In the genomic region with DNA sequence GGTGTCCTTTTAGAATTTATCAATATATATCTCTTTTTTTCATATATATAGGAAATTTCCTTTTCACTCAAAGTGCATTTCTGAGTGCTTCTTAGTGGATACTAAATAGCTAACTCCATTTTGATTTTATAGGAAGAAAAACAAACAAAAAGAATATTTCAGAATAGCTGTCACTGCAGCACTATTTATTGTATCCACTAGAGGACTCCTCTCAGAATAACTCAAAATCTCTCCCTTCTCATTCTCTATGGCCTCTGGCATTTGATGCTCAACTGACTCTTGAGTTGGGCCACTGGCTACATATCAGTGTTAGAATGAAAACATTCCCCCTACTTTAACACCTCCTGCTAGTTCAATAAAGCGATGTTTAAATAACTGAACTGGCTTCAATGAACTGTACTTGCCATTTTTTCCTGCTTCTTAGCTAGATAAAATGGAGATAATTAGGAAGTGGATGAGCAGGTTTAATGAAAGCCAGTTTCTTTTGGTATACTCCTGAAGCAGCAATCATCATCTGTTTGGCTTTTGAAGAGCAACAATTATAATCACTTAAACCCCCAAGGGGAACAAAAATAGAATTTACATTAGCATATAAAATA, we compare ENCODE assay signal across 28 cellular contexts. TPM values are rescaled to one million over a fixed set of nuclear protein-coding genes. Genes with fewer than 3 reads are reported as not detected.
DNase-seq lines count a peak whose midpoint lies in the region; FAIRE-seq and TF ChIP-seq lines count a peak whose summit lies in the region.
"Had no signal": no experiment of that assay in that cellular context is flagged by ENCODE, and none has a peak within 500 bp of the region (broad histone marks: within the 10 kb centered on the region; RNA-seq: fewer than 3 reads in every experiment).

No MANE protein-coding gene starts in this region.

- TF ChIP-seq CTCF in BE2C (IDR thresholded peaks at IDR 0.05; ENCODE audit: low read depth, low read length) (peak; percentile 34; the same call in 1 of the 2 replicates), keratinocyte (optimal IDR thresholded peaks at IDR 0.05 in 1 of 3, IDR thresholded peaks at IDR 0.05 in 1 of 3, conservative IDR thresholded peaks at IDR 0.05 in 1 of 3; ENCODE audit: extremely low read depth in 1 of 3, insufficient read depth in 2 of 3, low read length in 3 of 3) (peak in 2 of 3 experiments; percentile 15 to 40)

- H3K27ac ChIP-seq in Karpas-422 (ENCODE audit: low read length): no peak overlapping the region
- H3K27ac ChIP-seq in keratinocyte (ENCODE audit: control insufficient read depth, insufficient read depth, low read length): no peak overlapping the region
- H3K27ac ChIP-seq: body of pancreas, left lung, ovary, stomach, upper lobe of right lung, WERI-Rb-1 had no signal

- DNase-seq in BE2C (no peak), Karpas-422 (peak; percentile 46), RKO (ENCODE audit: low spot score) (peak; percentile 10), keratinocyte (ENCODE audit: low read depth, low spot score) (no peak), SIG-M5 (lab: John Stamatoyannopoulos, UW) (no peak), NCI-H2107 treated with DMSO at 0.1 percent for 48 hours (lab: John Stamatoyannopoulos, UW; ENCODE audit: unreplicated experiment) (no peak), T1000 (lab: John Stamatoyannopoulos, UW) (no peak)
- DNase-seq in activated naive CD8-positive, alpha-beta T cell treated with anti-CD3 and anti-CD28 coated beads for 36 hours: no peak
- DNase-seq: activated CD8-positive, alpha-beta T cell treated with anti-CD3 and anti-CD28 coated beads, Interleukin-2, amount 10 ng/mL, durations not matched to agents 7 days and 5 days; activated T-cell treated with anti-CD3 and anti-CD28 coated beads, Interleukin-2, amount 50 U/mL, for 48 hours; body of pancreas; foreskin fibroblast; HCEC 1CT; KG1; left lung; NCI-H1105; NCI-H2171; NK-92 treated with Interleukin-12 subunit alpha and Interleukin-12 subunit beta, amount 100 ng/mL, for 24 hours; ovary; stimulated activated CD4-positive, alpha-beta T cell treated with anti-CD3 and anti-CD28 coated beads, Interleukin-2, amount 100 ng/mL, for 24 hours; stomach; upper lobe of right lung; WERI-Rb-1 had no signal

- H3K4me2 ChIP-seq in Karpas-422 (ENCODE audit: low read depth, low read length, poor library complexity, severe bottlenecking): no peak overlapping the region
- no peak overlapping the region for H3K4me2 ChIP-seq in keratinocyte (ENCODE audit: control insufficient read depth, extremely low read depth, insufficient read depth, low read depth, low read length)

- H3K27me3 Mint-ChIP-seq in activated naive CD8-positive, alpha-beta T cell treated with anti-CD3 and anti-CD28 coated beads for 36 hours: no peaks in the 10 kb centered on the region

- H2AFZ ChIP-seq in Karpas-422 (ENCODE audit: low read length) (no peak overlapping the region), keratinocyte (ENCODE audit: control insufficient read depth, low read length) (no peak overlapping the region)

- H3K27me3 ChIP-seq in BE2C: no peaks in the 10 kb centered on the region; the same call in 1 of the 2 replicates
- no peaks in the 10 kb centered on the region for H3K27me3 ChIP-seq in Karpas-422 (ENCODE audit: low read length)
- peaks cover 4% of the 10 kb centered on the region for H3K27me3 ChIP-seq in keratinocyte (ENCODE audit: control insufficient read depth, extremely low read depth, insufficient read depth, low read length)
- H3K27me3 ChIP-seq: body of pancreas, left lung, upper lobe of right lung had no signal

- H3K9me3 ChIP-seq in BE2C (no peaks in the 10 kb centered on the region), Karpas-422 (ENCODE audit: low read length) (no peaks in the 10 kb centered on the region), keratinocyte (ENCODE audit: control insufficient read depth, low read depth, low read length) (no peaks in the 10 kb centered on the region)
- H3K9me3 ChIP-seq: body of pancreas, left lung, ovary, stomach, upper lobe of right lung had no signal

- H3K4me1 ChIP-seq in BE2C: no peaks in the 10 kb centered on the region
- no peaks in the 10 kb centered on the region for H3K4me1 ChIP-seq in Karpas-422 (ENCODE audit: low read length)
- H3K4me1 ChIP-seq in keratinocyte (ENCODE audit: control insufficient read depth, extremely low read depth, insufficient read depth, low read length): no peaks in the 10 kb centered on the region
- H3K4me1 ChIP-seq: body of pancreas, left lung, stomach, upper lobe of right lung had no signal

- H3K27ac Mint-ChIP-seq in activated naive CD8-positive, alpha-beta T cell treated with anti-CD3 and anti-CD28 coated beads for 36 hours: no peak overlapping the region
- H3K27ac Mint-ChIP-seq: activated CD8-positive, alpha-beta T cell treated with anti-CD3 and anti-CD28 coated beads, Interleukin-2, amount 10 ng/mL, durations not matched to agents 7 days and 5 days; activated naive CD4-positive, alpha-beta T cell treated with anti-CD3 and anti-CD28 coated beads, Interleukin-2, amount 50 U/mL, for 72 hours; T-helper 1 cell treated with Interleukin-12 subunit alpha and Interleukin-12 subunit beta and Interleukin-4 antibody, amounts not matched to agents 30 μg/mL and 1 μg/mL, for 36 hours had no signal

- H3K4me3 Mint-ChIP-seq in activated naive CD8-positive, alpha-beta T cell treated with anti-CD3 and anti-CD28 coated beads for 36 hours: no peak overlapping the region
- H3K4me3 Mint-ChIP-seq: activated CD8-positive, alpha-beta T cell treated with anti-CD3 and anti-CD28 coated beads, Interleukin-2, amount 10 ng/mL, durations not matched to agents 7 days and 5 days; T-helper 1 cell treated with Interleukin-12 subunit alpha and Interleukin-12 subunit beta and Interleukin-4 antibody, amounts not matched to agents 30 μg/mL and 1 μg/mL, for 36 hours had no signal

- H4K20me1 ChIP-seq in Karpas-422 (ENCODE audit: insufficient read depth, low read depth, low read length) (no peaks in the 10 kb centered on the region), keratinocyte (ENCODE audit: control insufficient read depth, extremely low read depth, insufficient read depth, low read length) (no peaks in the 10 kb centered on the region)

- no peak overlapping the region for H3K4me3 ChIP-seq in BE2C (ENCODE audit: low read depth, low read length)
- no peak overlapping the region for H3K4me3 ChIP-seq in Karpas-422 (ENCODE audit: low read length)
- no peak overlapping the region for H3K4me3 ChIP-seq in keratinocyte (ENCODE audit: control insufficient read depth in 2 of 3, extremely low read depth in 1 of 3, insufficient read depth in 2 of 3, low read depth in 1 of 3, low read length in 3 of 3)
- H3K4me3 ChIP-seq: body of pancreas, left lung, ovary, stomach, upper lobe of right lung had no signal

- H3K79me2 ChIP-seq in Karpas-422 (ENCODE audit: low read length): no peaks in the 10 kb centered on the region
- no peaks in the 10 kb centered on the region for H3K79me2 ChIP-seq in keratinocyte (ENCODE audit: control insufficient read depth, insufficient read depth, low read length)

- H3K9me3 Mint-ChIP-seq in activated naive CD8-positive, alpha-beta T cell treated with anti-CD3 and anti-CD28 coated beads for 36 hours: no peaks in the 10 kb centered on the region
- H3K9me3 Mint-ChIP-seq: T-helper 1 cell treated with Interleukin-12 subunit alpha and Interleukin-12 subunit beta and Interleukin-4 antibody, amounts not matched to agents 30 μg/mL and 1 μg/mL, for 36 hours had no signal

- no peaks in the 10 kb centered on the region for H3K4me1 Mint-ChIP-seq in activated naive CD8-positive, alpha-beta T cell treated with anti-CD3 and anti-CD28 coated beads for 36 hours

- H3K36me3 ChIP-seq in BE2C (no peaks in the 10 kb centered on the region), Karpas-422 (ENCODE audit: insufficient read depth, low read length) (no peaks in the 10 kb centered on the region), keratinocyte (ENCODE audit: control insufficient read depth in 2 of 2, extremely low read depth in 1 of 2, insufficient read depth in 2 of 2, low read length in 2 of 2) (no peaks in the 10 kb centered on the region)
- H3K36me3 ChIP-seq: left lung, ovary, stomach, upper lobe of right lung, WERI-Rb-1 had no signal

- 0 out of 2 replicates have a peak, but pooled peaks cover 3% of the 10 kb centered on the region for H3K9me2 ChIP-seq in Karpas-422 (replicated peaks; ENCODE audit: insufficient read depth, low read length)

- FAIRE-seq in keratinocyte (lab: Jason Lieb, UNC): no peak
- FAIRE-seq: colon, endothelial cell of umbilical vein had no signal

- no peaks in the 10 kb centered on the region for H3K9me1 ChIP-seq in keratinocyte (ENCODE audit: control insufficient read depth, extremely low read depth, insufficient read depth, low read length)

- dilution Hi-C loops in keratinocyte (cut with MboI; ENCODE audit: extremely low pct_ligation_motif_present, low sequenced_read_pairs): no loop called here

- H3K9ac ChIP-seq in Karpas-422 (ENCODE audit: low read length) (no peak overlapping the region), keratinocyte (ENCODE audit: control insufficient read depth, extremely low read depth, insufficient read depth, low read length) (no peak overlapping the region)

- H3K36me3 Mint-ChIP-seq in activated naive CD8-positive, alpha-beta T cell treated with anti-CD3 and anti-CD28 coated beads for 36 hours: no peaks in the 10 kb centered on the region
- H3K36me3 Mint-ChIP-seq: activated naive CD4-positive, alpha-beta T cell treated with anti-CD3 and anti-CD28 coated beads, Interleukin-2, amount 50 U/mL, for 72 hours had no signal

RNA-seq across cellular contexts. Expression of a gene that starts 16.6 kb away (rescaled TPM):
- polyA plus RNA-seq in BE2C (2012; ENCODE audit: insufficient read depth, insufficient read length, low read depth): 5.3 TPM
- total RNA-seq in Karpas-422 (2014; rRNA removed; shearing (Covaris generic); ENCODE audit: low replicate concordance): not detected in 2 replicates
- 1.5 to 4.3 TPM (median 2.9 TPM) in 3 replicates for polyA plus RNA-seq in keratinocyte
- 1.0 TPM for polyA plus RNA-seq in keratinocyte (2011; ENCODE audit: low read depth)
- polyA plus RNA-seq in keratinocyte (2011; cell fraction: cytosol; rRNA removed): 1.6 and 3.1 TPM in 2 replicates
- polyA plus RNA-seq in keratinocyte (2011; cell fraction: nucleus; rRNA removed): 1.4 and 2.6 TPM in 2 replicates
- 0.52 and 1.4 TPM in 2 replicates for polyA plus RNA-seq in keratinocyte (2012; ENCODE audit: low replicate concordance)
- polyA minus RNA-seq in keratinocyte: 0.62 to 5.2 TPM (median 1.8 TPM) in 3 replicates
- 1.2 TPM for polyA minus RNA-seq in keratinocyte (2011; cell fraction: cytosol; rRNA and poly(A)+ RNA removed)
- polyA minus RNA-seq in keratinocyte (2011; cell fraction: nucleus; rRNA and poly(A)+ RNA removed): 1.9 and 4.0 TPM in 2 replicates
- total RNA-seq in activated naive CD8-positive, alpha-beta T cell treated with anti-CD3 and anti-CD28 coated beads for 36 hours: not detected
- total RNA-seq: activated CD8-positive, alpha-beta T cell treated with anti-CD3 and anti-CD28 coated beads, Interleukin-2, amount 10 ng/mL, durations not matched to agents 7 days and 5 days; activated naive CD4-positive, alpha-beta T cell treated with anti-CD3 and anti-CD28 coated beads, Interleukin-2, amount 50 U/mL, for 72 hours; body of pancreas; Right ventricle myocardium inferior; upper lobe of right lung had no signal

Comparison
In these comparisons a context has a peak if more than half of its experiments do, and no peak if none do; other contexts are left out.
1. DNase-seq: peak in Karpas-422 (single experiment) and RKO (single experiment); none in BE2C (single experiment), keratinocyte (single experiment), activated naive CD8-positive, alpha-beta T cell treated with anti-CD3 and anti-CD28 coated beads for 36 hours (single experiment), SIG-M5 (single experiment), NCI-H2107 treated with DMSO at 0.1 percent for 48 hours (single experiment) and T1000 (single experiment).